In the genomic region with DNA sequence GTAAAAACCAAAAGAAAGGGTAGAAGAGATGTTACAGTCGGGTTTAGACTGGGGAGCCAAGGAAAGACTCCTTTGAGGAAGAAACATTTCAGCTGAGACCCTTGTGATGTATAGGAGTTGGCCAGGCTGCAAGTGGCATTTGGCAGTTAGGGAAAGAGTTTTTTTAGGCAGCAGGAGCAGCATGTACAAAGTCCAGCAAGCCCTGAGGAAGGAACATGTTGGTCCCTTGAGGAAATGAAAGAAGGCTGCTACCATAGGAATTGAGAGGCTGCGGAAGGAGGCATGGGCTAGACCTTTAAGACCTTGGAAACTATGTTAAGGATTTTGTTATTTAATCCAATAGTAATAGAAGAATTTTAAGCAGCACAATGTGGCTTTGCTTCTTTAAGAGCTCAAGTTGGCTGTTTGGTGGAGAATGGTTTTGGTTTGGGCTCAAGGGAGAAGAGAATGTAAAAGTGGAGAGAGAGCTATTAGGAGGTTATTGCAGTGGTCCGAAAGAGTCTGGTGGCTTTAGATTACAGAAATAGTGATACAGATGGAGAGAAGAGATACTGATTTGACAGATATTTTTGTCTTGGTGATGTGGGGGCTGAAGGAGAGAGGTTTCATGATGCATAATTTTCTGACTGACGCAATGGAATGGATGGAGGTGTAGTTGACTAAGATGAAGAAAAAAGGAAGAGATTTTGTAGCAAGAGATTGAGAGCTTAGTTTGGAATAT, we compare ENCODE assay signal across 1 cellular context.
TF ChIP-seq lines count a peak whose summit lies in the region.

No MANE protein-coding gene starts in this region.

TF ChIP-seq in K562, 482 proteins besides CTCF, POLR2A, EP300 and RAD21 (continued from another document and continues in another):
- TF ChIP-seq, protein P1, sequence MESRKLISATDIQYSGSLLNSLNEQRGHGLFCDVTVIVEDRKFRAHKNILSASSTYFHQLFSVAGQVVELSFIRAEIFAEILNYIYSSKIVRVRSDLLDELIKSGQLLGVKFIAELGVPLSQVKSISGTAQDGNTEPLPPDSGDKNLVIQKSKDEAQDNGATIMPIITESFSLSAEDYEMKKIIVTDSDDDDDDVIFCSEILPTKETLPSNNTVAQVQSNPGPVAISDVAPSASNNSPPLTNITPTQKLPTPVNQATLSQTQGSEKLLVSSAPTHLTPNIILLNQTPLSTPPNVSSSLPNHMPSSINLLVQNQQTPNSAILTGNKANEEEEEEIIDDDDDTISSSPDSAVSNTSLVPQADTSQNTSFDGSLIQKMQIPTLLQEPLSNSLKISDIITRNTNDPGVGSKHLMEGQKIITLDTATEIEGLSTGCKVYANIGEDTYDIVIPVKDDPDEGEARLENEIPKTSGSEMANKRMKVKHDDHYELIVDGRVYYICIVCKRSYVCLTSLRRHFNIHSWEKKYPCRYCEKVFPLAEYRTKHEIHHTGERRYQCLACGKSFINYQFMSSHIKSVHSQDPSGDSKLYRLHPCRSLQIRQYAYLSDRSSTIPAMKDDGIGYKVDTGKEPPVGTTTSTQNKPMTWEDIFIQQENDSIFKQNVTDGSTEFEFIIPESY (CRISPR knock-in tag; IDR thresholded peaks at IDR 0.05), result no peak
- TF ChIP-seq MAZ (CRISPR knock-in tag; conservative IDR thresholded peaks at IDR 0.05 in 1 of 2, IDR thresholded peaks at IDR 0.05 in 1 of 2) (peak; percentile 49 to 87; a peak in 2 of 4 replicates), EP400 (IDR thresholded peaks at IDR 0.05) (peak; percentile 59; the same call in 1 of the 2 replicates), ZBTB7A (IDR thresholded peaks at IDR 0.05; ENCODE audit: borderline replicate concordance, control insufficient read depth, low read depth, low read length) (no peak), ZBTB8A (IDR thresholded peaks at IDR 0.05; ENCODE audit: partially characterized antibody) (no peak), TEAD4 (IDR thresholded peaks at IDR 0.05; ENCODE audit: low read length) (peak; percentile 94), TEAD4 (CRISPR knock-in tag; IDR thresholded peaks at IDR 0.05; ENCODE audit: borderline replicate concordance) (no peak), RBM14 (IDR thresholded peaks at IDR 0.05; ENCODE audit: borderline replicate concordance, insufficient read depth, low read depth, low read length) (no peak), FOXP1 (CRISPR knock-in tag; IDR thresholded peaks at IDR 0.05) (no peak), CHD4 (IDR thresholded peaks at IDR 0.05; ENCODE audit: insufficient read depth, insufficient replicate concordance, low read depth, low read length, poor library complexity, severe bottlenecking) (no peak), HDAC1 (IDR thresholded peaks at IDR 0.05) (peak in 1 of 2 experiments; percentile 76; a peak in 1 of 4 replicates), SNRNP70 (optimal IDR thresholded peaks at IDR 0.05; ENCODE audit: low read depth, low read length) (no peak), CCAR2 (IDR thresholded peaks at IDR 0.05; ENCODE audit: low read depth, low read length) (no peak), HDAC3 (IDR thresholded peaks at IDR 0.05; ENCODE audit: borderline replicate concordance, partially characterized antibody) (peak; percentile 72), CHD1 (IDR thresholded peaks at IDR 0.05; ENCODE audit: low read length) (no peak), ZNF253 (CRISPR knock-in tag; conservative IDR thresholded peaks at IDR 0.05) (no peak), CBFA2T3 (IDR thresholded peaks at IDR 0.05) (peak; percentile 94), POLR2AphosphoS5 (IDR thresholded peaks at IDR 0.05; ENCODE audit: control insufficient read depth, insufficient read depth, low read depth, low read length) (peak; percentile 60; the same call in 1 of the 2 replicates), ZNF408 (CRISPR knock-in tag; IDR thresholded peaks at IDR 0.05; ENCODE audit: low read depth) (no peak), IRF2 (CRISPR knock-in tag; IDR thresholded peaks at IDR 0.05) (no peak), POLR3A (IDR thresholded peaks at IDR 0.05; ENCODE audit: borderline replicate concordance, extremely low read depth, insufficient read depth, insufficient read length) (no peak), ZNF76 (CRISPR knock-in tag; IDR thresholded peaks at IDR 0.05; ENCODE audit: borderline replicate concordance) (no peak), SIN3B (IDR thresholded peaks at IDR 0.05; ENCODE audit: low read depth) (no peak), CEBPB (tag; IDR thresholded peaks at IDR 0.05) (peak; percentile 44), ZNF766 (CRISPR knock-in tag; conservative IDR thresholded peaks at IDR 0.05) (peak; percentile 100), ZFP36 (IDR thresholded peaks at IDR 0.05; ENCODE audit: low read depth, low read length, partially characterized antibody) (no peak), CHCHD3 (CRISPR knock-in tag; IDR thresholded peaks at IDR 0.05) (no peak), ZNF316 (IDR thresholded peaks at IDR 0.05) (0 out of 2 replicates have a peak, but pooled peaks have one; percentile 3)
- TF ChIP-seq, protein P2, sequence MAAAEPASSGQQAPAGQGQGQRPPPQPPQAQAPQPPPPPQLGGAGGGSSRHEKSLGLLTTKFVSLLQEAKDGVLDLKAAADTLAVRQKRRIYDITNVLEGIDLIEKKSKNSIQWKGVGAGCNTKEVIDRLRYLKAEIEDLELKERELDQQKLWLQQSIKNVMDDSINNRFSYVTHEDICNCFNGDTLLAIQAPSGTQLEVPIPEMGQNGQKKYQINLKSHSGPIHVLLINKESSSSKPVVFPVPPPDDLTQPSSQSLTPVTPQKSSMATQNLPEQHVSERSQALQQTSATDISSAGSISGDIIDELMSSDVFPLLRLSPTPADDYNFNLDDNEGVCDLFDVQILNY (CRISPR knock-in tag; IDR thresholded peaks at IDR 0.05), result no peak
- TF ChIP-seq, protein P3, sequence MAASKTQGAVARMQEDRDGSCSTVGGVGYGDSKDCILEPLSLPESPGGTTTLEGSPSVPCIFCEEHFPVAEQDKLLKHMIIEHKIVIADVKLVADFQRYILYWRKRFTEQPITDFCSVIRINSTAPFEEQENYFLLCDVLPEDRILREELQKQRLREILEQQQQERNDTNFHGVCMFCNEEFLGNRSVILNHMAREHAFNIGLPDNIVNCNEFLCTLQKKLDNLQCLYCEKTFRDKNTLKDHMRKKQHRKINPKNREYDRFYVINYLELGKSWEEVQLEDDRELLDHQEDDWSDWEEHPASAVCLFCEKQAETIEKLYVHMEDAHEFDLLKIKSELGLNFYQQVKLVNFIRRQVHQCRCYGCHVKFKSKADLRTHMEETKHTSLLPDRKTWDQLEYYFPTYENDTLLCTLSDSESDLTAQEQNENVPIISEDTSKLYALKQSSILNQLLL (CRISPR knock-in tag; IDR thresholded peaks at IDR 0.05; ENCODE audit: borderline replicate concordance), result no peak
- TF ChIP-seq, protein P4, sequence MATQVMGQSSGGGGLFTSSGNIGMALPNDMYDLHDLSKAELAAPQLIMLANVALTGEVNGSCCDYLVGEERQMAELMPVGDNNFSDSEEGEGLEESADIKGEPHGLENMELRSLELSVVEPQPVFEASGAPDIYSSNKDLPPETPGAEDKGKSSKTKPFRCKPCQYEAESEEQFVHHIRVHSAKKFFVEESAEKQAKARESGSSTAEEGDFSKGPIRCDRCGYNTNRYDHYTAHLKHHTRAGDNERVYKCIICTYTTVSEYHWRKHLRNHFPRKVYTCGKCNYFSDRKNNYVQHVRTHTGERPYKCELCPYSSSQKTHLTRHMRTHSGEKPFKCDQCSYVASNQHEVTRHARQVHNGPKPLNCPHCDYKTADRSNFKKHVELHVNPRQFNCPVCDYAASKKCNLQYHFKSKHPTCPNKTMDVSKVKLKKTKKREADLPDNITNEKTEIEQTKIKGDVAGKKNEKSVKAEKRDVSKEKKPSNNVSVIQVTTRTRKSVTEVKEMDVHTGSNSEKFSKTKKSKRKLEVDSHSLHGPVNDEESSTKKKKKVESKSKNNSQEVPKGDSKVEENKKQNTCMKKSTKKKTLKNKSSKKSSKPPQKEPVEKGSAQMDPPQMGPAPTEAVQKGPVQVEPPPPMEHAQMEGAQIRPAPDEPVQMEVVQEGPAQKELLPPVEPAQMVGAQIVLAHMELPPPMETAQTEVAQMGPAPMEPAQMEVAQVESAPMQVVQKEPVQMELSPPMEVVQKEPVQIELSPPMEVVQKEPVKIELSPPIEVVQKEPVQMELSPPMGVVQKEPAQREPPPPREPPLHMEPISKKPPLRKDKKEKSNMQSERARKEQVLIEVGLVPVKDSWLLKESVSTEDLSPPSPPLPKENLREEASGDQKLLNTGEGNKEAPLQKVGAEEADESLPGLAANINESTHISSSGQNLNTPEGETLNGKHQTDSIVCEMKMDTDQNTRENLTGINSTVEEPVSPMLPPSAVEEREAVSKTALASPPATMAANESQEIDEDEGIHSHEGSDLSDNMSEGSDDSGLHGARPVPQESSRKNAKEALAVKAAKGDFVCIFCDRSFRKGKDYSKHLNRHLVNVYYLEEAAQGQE (CRISPR knock-in tag; IDR thresholded peaks at IDR 0.05; ENCODE audit: low read depth), result no peak
- TF ChIP-seq, protein P5, sequence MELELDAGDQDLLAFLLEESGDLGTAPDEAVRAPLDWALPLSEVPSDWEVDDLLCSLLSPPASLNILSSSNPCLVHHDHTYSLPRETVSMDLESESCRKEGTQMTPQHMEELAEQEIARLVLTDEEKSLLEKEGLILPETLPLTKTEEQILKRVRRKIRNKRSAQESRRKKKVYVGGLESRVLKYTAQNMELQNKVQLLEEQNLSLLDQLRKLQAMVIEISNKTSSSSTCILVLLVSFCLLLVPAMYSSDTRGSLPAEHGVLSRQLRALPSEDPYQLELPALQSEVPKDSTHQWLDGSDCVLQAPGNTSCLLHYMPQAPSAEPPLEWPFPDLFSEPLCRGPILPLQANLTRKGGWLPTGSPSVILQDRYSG (tag; conservative IDR thresholded peaks at IDR 0.05; ENCODE audit: low read depth), result no peak
- TF ChIP-seq, protein P6, sequence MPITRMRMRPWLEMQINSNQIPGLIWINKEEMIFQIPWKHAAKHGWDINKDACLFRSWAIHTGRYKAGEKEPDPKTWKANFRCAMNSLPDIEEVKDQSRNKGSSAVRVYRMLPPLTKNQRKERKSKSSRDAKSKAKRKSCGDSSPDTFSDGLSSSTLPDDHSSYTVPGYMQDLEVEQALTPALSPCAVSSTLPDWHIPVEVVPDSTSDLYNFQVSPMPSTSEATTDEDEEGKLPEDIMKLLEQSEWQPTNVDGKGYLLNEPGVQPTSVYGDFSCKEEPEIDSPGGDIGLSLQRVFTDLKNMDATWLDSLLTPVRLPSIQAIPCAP (CRISPR knock-in tag; IDR thresholded peaks at IDR 0.05; ENCODE audit: borderline replicate concordance), result no peak
- TF ChIP-seq, protein P7, sequence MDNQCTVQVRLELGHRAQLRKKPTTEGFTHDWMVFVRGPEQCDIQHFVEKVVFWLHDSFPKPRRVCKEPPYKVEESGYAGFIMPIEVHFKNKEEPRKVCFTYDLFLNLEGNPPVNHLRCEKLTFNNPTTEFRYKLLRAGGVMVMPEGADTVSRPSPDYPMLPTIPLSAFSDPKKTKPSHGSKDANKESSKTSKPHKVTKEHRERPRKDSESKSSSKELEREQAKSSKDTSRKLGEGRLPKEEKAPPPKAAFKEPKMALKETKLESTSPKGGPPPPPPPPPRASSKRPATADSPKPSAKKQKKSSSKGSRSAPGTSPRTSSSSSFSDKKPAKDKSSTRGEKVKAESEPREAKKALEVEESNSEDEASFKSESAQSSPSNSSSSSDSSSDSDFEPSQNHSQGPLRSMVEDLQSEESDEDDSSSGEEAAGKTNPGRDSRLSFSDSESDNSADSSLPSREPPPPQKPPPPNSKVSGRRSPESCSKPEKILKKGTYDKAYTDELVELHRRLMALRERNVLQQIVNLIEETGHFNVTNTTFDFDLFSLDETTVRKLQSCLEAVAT (IDR thresholded peaks at IDR 0.05), result no peak
- TF ChIP-seq, protein P8, sequence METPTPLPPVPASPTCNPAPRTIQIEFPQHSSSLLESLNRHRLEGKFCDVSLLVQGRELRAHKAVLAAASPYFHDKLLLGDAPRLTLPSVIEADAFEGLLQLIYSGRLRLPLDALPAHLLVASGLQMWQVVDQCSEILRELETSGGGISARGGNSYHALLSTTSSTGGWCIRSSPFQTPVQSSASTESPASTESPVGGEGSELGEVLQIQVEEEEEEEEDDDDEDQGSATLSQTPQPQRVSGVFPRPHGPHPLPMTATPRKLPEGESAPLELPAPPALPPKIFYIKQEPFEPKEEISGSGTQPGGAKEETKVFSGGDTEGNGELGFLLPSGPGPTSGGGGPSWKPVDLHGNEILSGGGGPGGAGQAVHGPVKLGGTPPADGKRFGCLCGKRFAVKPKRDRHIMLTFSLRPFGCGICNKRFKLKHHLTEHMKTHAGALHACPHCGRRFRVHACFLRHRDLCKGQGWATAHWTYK (CRISPR knock-in tag; IDR thresholded peaks at IDR 0.05), result no peak
- TF ChIP-seq, protein P9, sequence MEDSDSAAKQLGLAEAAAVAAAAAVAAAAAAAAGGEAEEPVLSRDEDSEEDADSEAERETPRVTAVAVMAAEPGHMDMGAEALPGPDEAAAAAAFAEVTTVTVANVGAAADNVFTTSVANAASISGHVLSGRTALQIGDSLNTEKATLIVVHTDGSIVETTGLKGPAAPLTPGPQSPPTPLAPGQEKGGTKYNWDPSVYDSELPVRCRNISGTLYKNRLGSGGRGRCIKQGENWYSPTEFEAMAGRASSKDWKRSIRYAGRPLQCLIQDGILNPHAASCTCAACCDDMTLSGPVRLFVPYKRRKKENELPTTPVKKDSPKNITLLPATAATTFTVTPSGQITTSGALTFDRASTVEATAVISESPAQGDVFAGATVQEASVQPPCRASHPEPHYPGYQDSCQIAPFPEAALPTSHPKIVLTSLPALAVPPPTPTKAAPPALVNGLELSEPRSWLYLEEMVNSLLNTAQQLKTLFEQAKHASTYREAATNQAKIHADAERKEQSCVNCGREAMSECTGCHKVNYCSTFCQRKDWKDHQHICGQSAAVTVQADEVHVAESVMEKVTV (CRISPR knock-in tag; IDR thresholded peaks at IDR 0.05), result no peak
- TF ChIP-seq, protein P10, sequence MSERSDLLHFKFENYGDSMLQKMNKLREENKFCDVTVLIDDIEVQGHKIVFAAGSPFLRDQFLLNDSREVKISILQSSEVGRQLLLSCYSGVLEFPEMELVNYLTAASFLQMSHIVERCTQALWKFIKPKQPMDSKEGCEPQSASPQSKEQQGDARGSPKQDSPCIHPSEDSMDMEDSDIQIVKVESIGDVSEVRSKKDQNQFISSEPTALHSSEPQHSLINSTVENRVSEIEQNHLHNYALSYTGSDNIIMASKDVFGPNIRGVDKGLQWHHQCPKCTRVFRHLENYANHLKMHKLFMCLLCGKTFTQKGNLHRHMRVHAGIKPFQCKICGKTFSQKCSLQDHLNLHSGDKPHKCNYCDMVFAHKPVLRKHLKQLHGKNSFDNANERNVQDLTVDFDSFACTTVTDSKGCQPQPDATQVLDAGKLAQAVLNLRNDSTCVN (CRISPR knock-in tag; IDR thresholded peaks at IDR 0.05), result no peak
